In the genomic region with DNA sequence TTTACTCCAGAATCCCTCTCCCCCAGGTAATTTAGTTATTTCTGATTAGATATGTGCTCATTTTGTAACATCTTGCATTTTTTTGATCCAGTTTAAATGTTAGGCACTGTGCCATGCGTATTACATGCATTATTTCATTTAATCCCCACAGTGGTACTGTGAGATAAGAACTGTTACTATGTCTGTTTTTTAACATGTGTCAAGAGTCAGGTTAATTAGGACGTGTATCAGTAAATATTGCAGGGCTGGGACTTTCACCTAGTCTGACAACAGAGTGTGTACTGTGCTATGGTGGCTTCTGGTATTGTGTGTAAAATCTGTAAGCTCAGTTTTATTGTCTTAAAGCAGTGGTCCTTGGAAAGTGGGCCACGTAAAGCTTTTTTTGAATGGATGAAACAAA, we compare ENCODE assay signal across 19 cellular contexts. TPM values are rescaled to one million over a fixed set of nuclear protein-coding genes. Genes with fewer than 3 reads are reported as not detected.
A peak's percentile ranks its signal among the peaks of the same experiment; 100 is the strongest.
DNase-seq lines count a peak whose midpoint lies in the region; ATAC-seq, FAIRE-seq and TF ChIP-seq lines count a peak whose summit lies in the region.
"Had no signal": no experiment of that assay in that cellular context is flagged by ENCODE, and none has a peak within 500 bp of the region (broad histone marks: within the 10 kb centered on the region; RNA-seq: fewer than 3 reads in every experiment).

No MANE protein-coding gene starts in this region.

- H3K79me2 ChIP-seq in osteoblast (ENCODE audit: insufficient read depth, low read length) = peaks cover 68% of the 10 kb centered on the region

- H3K4me1 ChIP-seq in A549 (peaks cover 51% of the 10 kb centered on the region), RWPE2 (ENCODE audit: insufficient read depth, poor library complexity, severe bottlenecking) (peaks cover 49% of the 10 kb centered on the region), endocrine pancreas (ENCODE audit: control insufficient read depth, insufficient read depth, low read length) (peaks cover 28% of the 10 kb centered on the region), osteoblast (ENCODE audit: insufficient read depth, low read length) (peaks cover 53% of the 10 kb centered on the region)

- H4K20me1 ChIP-seq in osteoblast (ENCODE audit: insufficient read depth, low read length) = peaks cover 2% of the 10 kb centered on the region

- CTCF ChIA-PET in A549 (lab: Yijun Ruan, JAX) = interaction anchor here (1.0 to 2.1 kb wide), 3 partner anchors 24 to 103 kb away, joined by 3 to 7 read pairs (median 3); no protein-coding TSS in a partner anchor

- TF ChIP-seq CTCF in A549 (IDR thresholded peaks at IDR 0.05) (no peak), RWPE2 (IDR thresholded peaks at IDR 0.05; ENCODE audit: poor library complexity, severe bottlenecking) (no peak), osteoblast (IDR thresholded peaks at IDR 0.05; ENCODE audit: extremely low read depth, low read depth, low read length) (no peak)

- ATAC-seq in A549 (no peak), RWPE2 (ENCODE audit: low read depth) (no peak)

- in situ Hi-C loops in ACHN (cut with HindIII; ENCODE audit: low pct_ligation_motif_present, low pct_unique_long_range_greater_than_20kb, low sequenced_read_pairs) = no loop called here

- no peak for TF ChIP-seq RAD21 in A549 (conservative IDR thresholded peaks at IDR 0.05 in 1 of 2, IDR thresholded peaks at IDR 0.05 in 1 of 2)

- DNase-seq in A549 (ENCODE audit: low read depth in 1 of 2, low spot score in 1 of 2) = no peak
- DNase-seq in RWPE2 (ENCODE audit: low spot score) = no peak
- DNase-seq in osteoblast (ENCODE audit: insufficient read length, low spot score, missing footprints) = no peak
- DNase-seq in stimulated activated CD4-positive, alpha-beta T cell treated with anti-CD3 and anti-CD28 coated beads, Interleukin-4, amount 100 ng/mL, for 4 hours = no peak
- no peak for DNase-seq in NCI-H2081 treated with DMSO at 0.1 percent for 48 hours (lab: John Stamatoyannopoulos, UW)
- no peak for DNase-seq in NCI-H2029 treated with DMSO at 0.1 percent for 48 hours (lab: John Stamatoyannopoulos, UW)
- no peak for DNase-seq in ACHN
- DNase-seq: 8988T, DMS79, HCEC 1CT, KG1, NCI-H1048, NCI-H146, NCI-H774, Peyer's patch, SIG-M5 had no signal

- H3K4me2 ChIP-seq in A549 (peak overlapping the region; percentile 0; the same call in 1 of the 3 replicates), osteoblast (ENCODE audit: insufficient read depth, low read length) (no peak overlapping the region)

- H3K9ac ChIP-seq in endocrine pancreas (ENCODE audit: control insufficient read depth, insufficient read depth, low read length) = no peak overlapping the region

- no peak for FAIRE-seq in A549 (lab: Jason Lieb, UNC)
- FAIRE-seq: GM12891, HTR-8/SVneo had no signal

- H3K9me3 ChIP-seq in A549 = no peaks in the 10 kb centered on the region
- H3K9me3 ChIP-seq in RWPE2 (ENCODE audit: severe bottlenecking) = no peaks in the 10 kb centered on the region
- no peaks in the 10 kb centered on the region for H3K9me3 ChIP-seq in endocrine pancreas (ENCODE audit: control insufficient read depth, low read length)
- H3K9me3 ChIP-seq in osteoblast (ENCODE audit: low read depth, low read length) = no peaks in the 10 kb centered on the region
- H3K9me3 ChIP-seq: Peyer's patch had no signal

- no peak for TF ChIP-seq POLR2A in A549 (IDR thresholded peaks at IDR 0.05; ENCODE audit: low read length)

- H3K27ac ChIP-seq in A549 (peak overlapping the region; percentile 19 to 90; a peak in 4 of 6 replicates), RWPE2 (ENCODE audit: poor library complexity, severe bottlenecking) (peak overlapping the region; percentile 27), osteoblast (ENCODE audit: low read depth, low read length) (peak overlapping the region; percentile 48)
- H3K27ac ChIP-seq: Peyer's patch had no signal

- POLR2A ChIA-PET in A549 (lab: Yijun Ruan, JAX) = interaction anchor here (0.6 to 0.7 kb wide), 2 partner anchors 13 to 298 kb away, joined by 3 to 4 read pairs; no protein-coding TSS in a partner anchor

- no peak for TF ChIP-seq EP300 in A549 (IDR thresholded peaks at IDR 0.05)

- H3K27me3 ChIP-seq in RWPE2 (ENCODE audit: insufficient read depth, poor library complexity, severe bottlenecking) (no peaks in the 10 kb centered on the region), endocrine pancreas (ENCODE audit: control insufficient read depth, insufficient read depth, low read length) (no peaks in the 10 kb centered on the region), osteoblast (ENCODE audit: insufficient read depth, low read length) (no peaks in the 10 kb centered on the region)
- H3K27me3 ChIP-seq: Peyer's patch had no signal

- peaks cover 11% of the 10 kb centered on the region; the same call in 1 of the 2 replicates for H3K36me3 ChIP-seq in RWPE2 (ENCODE audit: low read depth)
- H3K36me3 ChIP-seq in endocrine pancreas (ENCODE audit: control insufficient read depth, insufficient read depth, low read length) = no peaks in the 10 kb centered on the region
- H3K36me3 ChIP-seq in osteoblast (ENCODE audit: insufficient read depth, low read length) = no peaks in the 10 kb centered on the region
- H3K36me3 ChIP-seq: Peyer's patch had no signal

- no peak overlapping the region for H3K4me3 ChIP-seq in A549
- no peak overlapping the region for H3K4me3 ChIP-seq in RWPE2 (ENCODE audit: severe bottlenecking)
- H3K4me3 ChIP-seq in endocrine pancreas (ENCODE audit: control insufficient read depth, insufficient read depth, low read length) = peak overlapping the region; percentile 14
- no peak overlapping the region for H3K4me3 ChIP-seq in osteoblast (ENCODE audit: insufficient read depth, low read length)
- H3K4me3 ChIP-seq: Peyer's patch had no signal

- WGBS in A549 (ENCODE audit: missing lambda C conversion rate) = 71% methylated on average over 3 of the region's 3 CpGs

- H2AFZ ChIP-seq in osteoblast (ENCODE audit: low read length) = no peak overlapping the region

TF ChIP-seq in A549, 52 proteins besides CTCF, POLR2A, EP300 and RAD21 (continues in another document):
- TF ChIP-seq SMC3 (IDR thresholded peaks at IDR 0.05) = no peak
- TF ChIP-seq ESRRA (IDR thresholded peaks at IDR 0.05; ENCODE audit: borderline replicate concordance, low read length) = no peak
- TF ChIP-seq ZNF302 (CRISPR knock-in tag; IDR thresholded peaks at IDR 0.05) = no peak
- no peak for TF ChIP-seq CBX8 (IDR thresholded peaks at IDR 0.05)
- no peak for TF ChIP-seq RNF2 (IDR thresholded peaks at IDR 0.05; ENCODE audit: borderline replicate concordance, low read depth)
- no peak for TF ChIP-seq EHMT2 (IDR thresholded peaks at IDR 0.05; ENCODE audit: low read depth)
- no peak for TF ChIP-seq SREBF2 (IDR thresholded peaks at IDR 0.05)
- TF ChIP-seq, protein P1, sequence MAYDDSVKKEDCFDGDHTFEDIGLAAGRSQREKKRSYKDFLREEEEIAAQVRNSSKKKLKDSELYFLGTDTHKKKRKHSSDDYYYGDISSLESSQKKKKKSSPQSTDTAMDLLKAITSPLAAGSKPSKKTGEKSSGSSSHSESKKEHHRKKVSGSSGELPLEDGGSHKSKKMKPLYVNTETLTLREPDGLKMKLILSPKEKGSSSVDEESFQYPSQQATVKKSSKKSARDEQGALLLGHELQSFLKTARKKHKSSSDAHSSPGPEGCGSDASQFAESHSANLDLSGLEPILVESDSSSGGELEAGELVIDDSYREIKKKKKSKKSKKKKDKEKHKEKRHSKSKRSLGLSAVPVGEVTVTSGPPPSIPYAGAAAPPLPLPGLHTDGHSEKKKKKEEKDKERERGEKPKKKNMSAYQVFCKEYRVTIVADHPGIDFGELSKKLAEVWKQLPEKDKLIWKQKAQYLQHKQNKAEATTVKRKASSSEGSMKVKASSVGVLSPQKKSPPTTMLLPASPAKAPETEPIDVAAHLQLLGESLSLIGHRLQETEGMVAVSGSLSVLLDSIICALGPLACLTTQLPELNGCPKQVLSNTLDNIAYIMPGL (CRISPR knock-in tag; IDR thresholded peaks at IDR 0.05; ENCODE audit: borderline replicate concordance) = no peak
- TF ChIP-seq MAFK (IDR thresholded peaks at IDR 0.05; ENCODE audit: partially characterized antibody) = no peak
- no peak for TF ChIP-seq MAZ (IDR thresholded peaks at IDR 0.05; ENCODE audit: borderline replicate concordance, low read depth, low read length)
- TF ChIP-seq RARB (CRISPR knock-in tag; IDR thresholded peaks at IDR 0.05) = no peak
- TF ChIP-seq, protein P2, sequence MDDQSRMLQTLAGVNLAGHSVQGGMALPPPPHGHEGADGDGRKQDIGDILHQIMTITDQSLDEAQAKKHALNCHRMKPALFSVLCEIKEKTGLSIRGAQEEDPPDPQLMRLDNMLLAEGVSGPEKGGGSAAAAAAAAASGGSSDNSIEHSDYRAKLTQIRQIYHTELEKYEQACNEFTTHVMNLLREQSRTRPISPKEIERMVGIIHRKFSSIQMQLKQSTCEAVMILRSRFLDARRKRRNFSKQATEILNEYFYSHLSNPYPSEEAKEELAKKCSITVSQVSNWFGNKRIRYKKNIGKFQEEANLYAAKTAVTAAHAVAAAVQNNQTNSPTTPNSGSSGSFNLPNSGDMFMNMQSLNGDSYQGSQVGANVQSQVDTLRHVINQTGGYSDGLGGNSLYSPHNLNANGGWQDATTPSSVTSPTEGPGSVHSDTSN (IDR thresholded peaks at IDR 0.05) = no peak

RNA-seq across cellular contexts. Expression of a gene that starts 10.6 kb away (rescaled TPM):
- polyA plus RNA-seq in A549 (2011; rRNA removed) = 50.0 and 58.5 TPM in 2 replicates
- 13.3 and 15.2 TPM in 2 replicates for polyA plus RNA-seq in A549 (2012; cell fraction: cytosol; rRNA removed)
- 8.6 and 13.4 TPM in 2 replicates for polyA plus RNA-seq in A549 (2012; cell fraction: nucleus; rRNA removed)
- 30.2 to 32.2 TPM (median 31.9 TPM) in 3 replicates for polyA plus RNA-seq in A549 (2017; fragmentation: RNase III; extraction: RNeasy Plus Mini Kit Qiagen cat#74134 plus additional on column Dnase treatment)
- 95.7 and 103 TPM in 2 replicates for polyA minus RNA-seq in A549 (2011; rRNA and poly(A)+ RNA removed)
- 51.6 and 57.2 TPM in 2 replicates for total RNA-seq in osteoblast

RNA-seq across cellular contexts. Expression of a gene that starts 10.9 kb away (rescaled TPM):
- 128 and 155 TPM in 2 replicates for polyA plus RNA-seq in A549 (2011; rRNA removed)
- 97.2 and 103 TPM in 2 replicates for polyA plus RNA-seq in A549 (2012; cell fraction: cytosol; rRNA removed)
- 192 and 222 TPM in 2 replicates for polyA plus RNA-seq in A549 (2012; cell fraction: nucleus; rRNA removed)
- polyA plus RNA-seq in A549 (2017; fragmentation: RNase III; extraction: RNeasy Plus Mini Kit Qiagen cat#74134 plus additional on column Dnase treatment) = 157 to 159 TPM (median 158 TPM) in 3 replicates
- polyA minus RNA-seq in A549 (2011; rRNA and poly(A)+ RNA removed) = 98.7 and 122 TPM in 2 replicates
- total RNA-seq in osteoblast = 53.9 and 70.2 TPM in 2 replicates

RNA-seq across cellular contexts. Expression of a gene that starts 48.3 kb away (rescaled TPM):
- 117 and 126 TPM in 2 replicates for polyA plus RNA-seq in A549 (2011; rRNA removed)
- 49.9 and 58.2 TPM in 2 replicates for polyA plus RNA-seq in A549 (2012; cell fraction: cytosol; rRNA removed)
- polyA plus RNA-seq in A549 (2012; cell fraction: nucleus; rRNA removed) = 20.2 and 31.0 TPM in 2 replicates
- 64.0 to 68.7 TPM (median 67.0 TPM) in 3 replicates for polyA plus RNA-seq in A549 (2017; fragmentation: RNase III; extraction: RNeasy Plus Mini Kit Qiagen cat#74134 plus additional on column Dnase treatment)
- 48.8 and 54.9 TPM in 2 replicates for polyA minus RNA-seq in A549 (2011; rRNA and poly(A)+ RNA removed)
- total RNA-seq in osteoblast = 85.8 and 88.4 TPM in 2 replicates
